Comparison of ENCODE assay signal across 9 cellular contexts in the genomic region with DNA sequence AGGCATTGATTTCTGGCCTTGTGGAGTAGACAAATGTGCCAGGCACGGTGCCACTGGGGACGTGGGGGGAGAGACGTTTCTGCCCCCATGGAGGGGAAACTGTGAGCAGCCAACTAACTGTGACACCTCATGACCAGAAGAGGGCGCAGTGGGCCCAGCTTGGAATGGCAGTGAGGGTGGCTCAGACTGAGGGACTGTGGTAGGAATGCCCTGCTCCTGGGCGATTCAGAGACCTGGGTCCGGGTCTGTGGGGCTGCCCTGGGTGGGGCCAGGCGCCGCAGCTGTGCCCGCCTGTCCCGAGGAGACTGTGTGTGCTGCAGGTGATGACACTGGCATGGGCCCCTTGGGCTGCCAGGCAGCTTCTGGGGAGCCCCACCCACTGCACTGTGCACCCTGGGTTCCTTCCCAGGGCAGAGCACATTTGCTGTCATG. TPM values are rescaled to one million over a fixed set of nuclear protein-coding genes. Genes with fewer than 3 reads are reported as not detected.
DNase-seq lines count a peak whose midpoint lies in the region; ATAC-seq, FAIRE-seq and TF ChIP-seq lines count a peak whose summit lies in the region.
"Had no signal": no experiment of that assay in that cellular context is flagged by ENCODE, and none has a peak within 500 bp of the region (broad histone marks: within the 10 kb centered on the region; RNA-seq: fewer than 3 reads in every experiment).

No MANE protein-coding gene starts in this region.

- no peaks in the 10 kb centered on the region for H3K9me2 ChIP-seq in PC-9 (ENCODE audit: insufficient read depth)

- H3K9me3 ChIP-seq in PC-9 (ENCODE audit: insufficient read depth, low read depth), result no peaks in the 10 kb centered on the region
- no peaks in the 10 kb centered on the region for H3K9me3 ChIP-seq in pancreas

- BruUV-seq in PC-9 (replicated peaks; lab: Mats Ljungman, UMichigan), result no TSS peak

- DNase-seq in SIG-M5 treated with dmso at 0.1 percent for 504 hours (lab: John Stamatoyannopoulos, UW; ENCODE audit: unreplicated experiment) (peak; percentile 46), SIG-M5 (lab: John Stamatoyannopoulos, UW) (no peak), HT-29 (ENCODE audit: low spot score) (peak; percentile 67), PC-9 (no peak), foreskin melanocyte (peak; percentile 26), pancreas (peak; percentile 52 to 82 (median 73)), ureter (ENCODE audit: low spot score) (peak; percentile 57)

- H3K36me3 ChIP-seq in PC-9 (ENCODE audit: low read depth), result no peaks in the 10 kb centered on the region
- no peaks in the 10 kb centered on the region for H3K36me3 ChIP-seq in pancreas

- 19% methylated on average over 10 of the region's 10 CpGs for WGBS in pancreas, 2 donors

- no peak overlapping the region for H3K4me2 ChIP-seq in PC-9

- no peaks in the 10 kb centered on the region for H3K4me1 Mint-ChIP-seq in activated T-helper 17 cell treated with anti-CD3 and anti-CD28 coated beads, Interleukin-2, amount 50 U/mL, for 72 hours

- H3K4me3 ChIP-seq in PC-9, result no peak overlapping the region
- H3K4me3 ChIP-seq in pancreas, result no peak overlapping the region

- no peaks in the 10 kb centered on the region for H3K79me2 ChIP-seq in PC-9 (ENCODE audit: low read depth)

- TF ChIP-seq CTCF in PC-9 (conservative IDR thresholded peaks at IDR 0.05) (peak; percentile 75), pancreas (IDR thresholded peaks at IDR 0.05) (peak; percentile 59 to 83 (median 76))

- H3K36me3 Mint-ChIP-seq in activated T-helper 17 cell treated with anti-CD3 and anti-CD28 coated beads, Interleukin-2, amount 50 U/mL, for 72 hours (ENCODE audit: low read depth), result no peaks in the 10 kb centered on the region

- H3K27me3 Mint-ChIP-seq in activated T-helper 17 cell treated with anti-CD3 and anti-CD28 coated beads, Interleukin-2, amount 50 U/mL, for 72 hours, result no peaks in the 10 kb centered on the region

- POLR2A ChIA-PET in PC-9 (lab: Charles Lee; ENCODE audit: unreplicated experiment), result no interaction called here

- CTCF ChIA-PET in PC-9 (lab: Charles Lee), result no interaction called here

- no peaks in the 10 kb centered on the region for H3K4me1 ChIP-seq in PC-9 (replicated peaks; ENCODE audit: insufficient read depth)
- H3K4me1 ChIP-seq in pancreas, result peaks cover 0 to 1% (median 1%) of the 10 kb centered on the region in 3 donors

- H3K4me3 Mint-ChIP-seq in activated T-helper 17 cell treated with anti-CD3 and anti-CD28 coated beads, Interleukin-2, amount 50 U/mL, for 72 hours, result no peak overlapping the region

- peak; percentile 85 for ATAC-seq in activated T-helper 17 cell treated with anti-CD3 and anti-CD28 coated beads, Interleukin-2, amount 50 U/mL, for 72 hours (replicated peaks)
- peak; percentile 82 to 89 (median 85) for ATAC-seq in pancreas

- no peaks in the 10 kb centered on the region for H3K9me3 Mint-ChIP-seq in activated T-helper 17 cell treated with anti-CD3 and anti-CD28 coated beads, Interleukin-2, amount 50 U/mL, for 72 hours

- no peaks in the 10 kb centered on the region for H3K27me3 ChIP-seq in PC-9 (ENCODE audit: insufficient read depth, low read depth)
- H3K27me3 ChIP-seq in pancreas, result no peaks in the 10 kb centered on the region

- no peak for FAIRE-seq in pancreas (lab: Jason Lieb, UNC)
- FAIRE-seq: islet of Langerhans had no signal

- intact Hi-C loops in PC-9 (cut with micrococcal nuclease; ENCODE audit: unreplicated experiment) (loop anchor here (2.0 to 10.0 kb wide), 4 partner anchors 271 to 1284 kb away; no protein-coding TSS in a partner anchor), pancreas (cut with DNase I) (loop anchor here (5.0 to 10.0 kb wide), 3 partner anchors 269 to 1239 kb away; no protein-coding TSS in a partner anchor)

- H3K27ac ChIP-seq in PC-9 (no peak overlapping the region), pancreas (no peak overlapping the region)

- no peak overlapping the region for H2AFZ ChIP-seq in PC-9

- H3F3A ChIP-seq in PC-9 (ENCODE audit: insufficient read depth, low read depth), result peaks cover 5% of the 10 kb centered on the region; the same call in 1 of the 2 replicates

- H3K27ac Mint-ChIP-seq in activated T-helper 17 cell treated with anti-CD3 and anti-CD28 coated beads, Interleukin-2, amount 50 U/mL, for 72 hours, result no peak overlapping the region

- H4K20me1 ChIP-seq in PC-9 (ENCODE audit: insufficient read depth), result peaks cover 5% of the 10 kb centered on the region; the same call in 1 of the 2 replicates

RNA-seq across cellular contexts. Expression of gene WDR25, which starts 7.5 kb away (rescaled TPM):
- total RNA-seq in HT-29 (2014; rRNA removed; shearing (Covaris generic)), result 7.3 and 11.4 TPM in 2 replicates
- 2.4 and 4.4 TPM in 2 replicates for total RNA-seq in PC-9 (2021)
- total RNA-seq in activated T-helper 17 cell treated with anti-CD3 and anti-CD28 coated beads, Interleukin-2, amount 50 U/mL, for 72 hours, result 1 to 10 TPM; 3.4 to 5.1 TPM
- 1 to 10 TPM; 4.1 to 7.7 (median 6.3) TPM for total RNA-seq in pancreas
- polyA plus RNA-seq in pancreas, result 1 to 10 TPM; 6.3 to 8.9 TPM
- 14.7 TPM for total RNA-seq in ureter

Comparison
In these comparisons a context has a peak if more than half of its experiments do, and no peak if none do; other contexts are left out.
1. DNase-seq: peak in SIG-M5 treated with dmso at 0.1 percent for 504 hours (single experiment), HT-29 (single experiment), foreskin melanocyte (single experiment), pancreas (6 of 6) and ureter (single experiment); none in SIG-M5 (single experiment) and PC-9 (0 of 2).